In genomic region chr4:2462218-2462991, GRCh38 we compare ENCODE assay signal across 8 cellular contexts. TPM values are rescaled to one million over a fixed set of nuclear protein-coding genes. Genes with fewer than 3 reads are reported as not detected.
DNase-seq lines count a peak whose midpoint lies in the region; ATAC-seq, FAIRE-seq and TF ChIP-seq lines count a peak whose summit lies in the region.

No MANE protein-coding gene starts in this region.

- H3K27ac ChIP-seq in KMS-11: no peak overlapping the region
- H3K27ac ChIP-seq in astrocyte (ENCODE audit: low read depth, low read length): no peak overlapping the region
- peak overlapping the region; percentile 66 for H3K27ac ChIP-seq in hepatocyte

- H3K27me3 ChIP-seq in KMS-11 (ENCODE audit: insufficient read depth, low read depth) (no peaks in the 10 kb centered on the region), astrocyte (ENCODE audit: insufficient read depth, low read length) (no peaks in the 10 kb centered on the region), hepatocyte (no peaks in the 10 kb centered on the region)

- H3K4me3 Mint-ChIP-seq in T-helper 17 cell: peak overlapping the region; percentile 82
- H3K4me3 Mint-ChIP-seq in astrocyte (ENCODE audit: unreplicated experiment): peak overlapping the region; percentile 81

- peaks cover 16% of the 10 kb centered on the region for H3K4me1 Mint-ChIP-seq in T-helper 17 cell
- peaks cover 2% of the 10 kb centered on the region for H3K4me1 Mint-ChIP-seq in astrocyte (ENCODE audit: low read depth, unreplicated experiment)

- no peaks in the 10 kb centered on the region for H3K4me1 ChIP-seq in KMS-11 (ENCODE audit: low read depth, poor library complexity, severe bottlenecking)
- H3K4me1 ChIP-seq in astrocyte (ENCODE audit: insufficient read depth, low read length): peaks cover 5% of the 10 kb centered on the region
- H3K4me1 ChIP-seq in hepatocyte (ENCODE audit: insufficient read depth): peaks cover 6% of the 10 kb centered on the region

- DNase-seq in ELF-1 (ENCODE audit: low read depth, low spot score): peak; percentile 66
- peak; percentile 61 to 64 (median 64) for DNase-seq in T-helper 17 cell
- DNase-seq in astrocyte (ENCODE audit: low read depth): peak; percentile 69
- peak; percentile 91 for DNase-seq in hepatocyte (ENCODE audit: low spot score)
- DNase-seq in renal cortical epithelial cell (ENCODE audit: low read depth): peak; percentile 11
- DNase-seq in DMS114 treated with DMSO at 0.1 percent for 48 hours (lab: John Stamatoyannopoulos, UW; ENCODE audit: unreplicated experiment): no peak

- TF ChIP-seq CTCF in KMS-11 (conservative IDR thresholded peaks at IDR 0.05; ENCODE audit: low read depth, low read length) (no peak), astrocyte (IDR thresholded peaks at IDR 0.05; ENCODE audit: insufficient read depth, low read depth, low read length) (no peak), hepatocyte (IDR thresholded peaks at IDR 0.05; ENCODE audit: poor library complexity) (peak; percentile 50)

- H3K4me2 ChIP-seq in KMS-11 (peak overlapping the region; percentile 48; the same call in 1 of the 2 replicates), astrocyte (ENCODE audit: low read length) (peak overlapping the region; percentile 84), hepatocyte (peak overlapping the region; percentile 92)

- H3K27me3 Mint-ChIP-seq in T-helper 17 cell (no peaks in the 10 kb centered on the region), astrocyte (ENCODE audit: low read depth, unreplicated experiment) (peaks cover 58% of the 10 kb centered on the region)

- peak overlapping the region; percentile 30 for H2AFZ ChIP-seq in KMS-11 (ENCODE audit: low read depth)
- H2AFZ ChIP-seq in astrocyte (ENCODE audit: low read depth, low read length): peak overlapping the region; percentile 81
- peak overlapping the region; percentile 81 for H2AFZ ChIP-seq in hepatocyte

- 6% methylated on average over 45 of the region's 99 CpGs for WGBS in hepatocyte (ENCODE audit: low lambda C conversion rate, missing lambda C conversion rate)

- H3K79me2 ChIP-seq in KMS-11 (ENCODE audit: insufficient read depth, low read depth) (peaks cover 3% of the 10 kb centered on the region; the same call in 1 of the 2 replicates), astrocyte (ENCODE audit: insufficient read depth, low read length) (no peaks in the 10 kb centered on the region), hepatocyte (peaks cover 9% of the 10 kb centered on the region)

- FAIRE-seq in astrocyte (lab: Jason Lieb, UNC): no peak

- no peaks in the 10 kb centered on the region for H3K9me3 Mint-ChIP-seq in astrocyte (ENCODE audit: unreplicated experiment)

- H3K9me3 ChIP-seq in T-helper 17 cell (ENCODE audit: control insufficient read depth, low read length, poor library complexity, severe bottlenecking) (no peaks in the 10 kb centered on the region), astrocyte (ENCODE audit: insufficient read depth, low read depth, low read length) (no peaks in the 10 kb centered on the region), hepatocyte (ENCODE audit: low read depth) (no peaks in the 10 kb centered on the region)

- no peaks in the 10 kb centered on the region for H3K9me2 ChIP-seq in hepatocyte (replicated peaks; ENCODE audit: insufficient read depth)

- H3K27ac Mint-ChIP-seq in T-helper 17 cell (peak overlapping the region; percentile 72), astrocyte (ENCODE audit: unreplicated experiment) (no peak overlapping the region)

- H4K20me1 ChIP-seq in KMS-11 (ENCODE audit: insufficient read depth): no peaks in the 10 kb centered on the region
- no peaks in the 10 kb centered on the region for H4K20me1 ChIP-seq in astrocyte (ENCODE audit: insufficient read depth, low read length)
- no peaks in the 10 kb centered on the region for H4K20me1 ChIP-seq in hepatocyte (ENCODE audit: insufficient read depth, poor library complexity, severe bottlenecking)

- ATAC-seq in GM21717 (IDR thresholded peaks at IDR 0.05; ENCODE audit: unreplicated experiment): peak; percentile 64
- ATAC-seq in T-helper 17 cell: peak; percentile 98

- H3K4me3 ChIP-seq in KMS-11 (IDR thresholded peaks at IDR 0.05; ENCODE audit: insufficient read depth, low read depth, low read length): no peak overlapping the region
- peak overlapping the region; percentile 23 for H3K4me3 ChIP-seq in astrocyte (ENCODE audit: insufficient read depth, low read depth, low read length)
- peak overlapping the region; percentile 54 for H3K4me3 ChIP-seq in hepatocyte

- H3K9ac ChIP-seq in KMS-11 (no peak overlapping the region; the same call in 1 of the 2 replicates), astrocyte (ENCODE audit: low read length) (peak overlapping the region; percentile 38)

- H3K36me3 ChIP-seq in KMS-11 (ENCODE audit: insufficient read depth): no peaks in the 10 kb centered on the region
- no peaks in the 10 kb centered on the region for H3K36me3 ChIP-seq in astrocyte (ENCODE audit: insufficient read depth, low read length)
- no peaks in the 10 kb centered on the region for H3K36me3 ChIP-seq in hepatocyte (replicated peaks; ENCODE audit: insufficient read depth, low read depth)

- no peaks in the 10 kb centered on the region for H3K36me3 Mint-ChIP-seq in T-helper 17 cell (ENCODE audit: low read depth)
- H3K36me3 Mint-ChIP-seq in astrocyte (ENCODE audit: low read depth, unreplicated experiment): no peaks in the 10 kb centered on the region

RNA-seq across cellular contexts. Expression of gene RNF4, which starts 6.5 kb away (rescaled TPM):
- 100 to 1,000 TPM; 102 to 117 TPM for total RNA-seq in T-helper 17 cell
- 73.6 and 77.2 TPM in 2 replicates for total RNA-seq in astrocyte
- 48.2 and 50.3 TPM in 2 replicates for total RNA-seq in hepatocyte
- polyA plus RNA-seq in hepatocyte: 42.4 and 50.8 TPM in 2 replicates
- total RNA-seq in renal cortical epithelial cell: 74.7 and 139 TPM in 2 replicates

RNA-seq across cellular contexts. Expression of gene CFAP99, which starts 43.6 kb away (rescaled TPM):
- under 1 TPM; 0.32 to 0.63 TPM for total RNA-seq in T-helper 17 cell
- total RNA-seq in astrocyte: not detected in 2 replicates
- 0.04 TPM in 1 of 2 replicates, not detected in the other for total RNA-seq in hepatocyte
- 0.09 TPM in 1 of 2 replicates, not detected in the other for polyA plus RNA-seq in hepatocyte
- 0.30 TPM in 1 of 2 replicates, not detected in the other for total RNA-seq in renal cortical epithelial cell

RNA-seq across cellular contexts. Expression of gene ZFYVE28, which starts 44.0 kb away (rescaled TPM):
- total RNA-seq in T-helper 17 cell (10 to 100 TPM; 49.4 to 63.6 TPM), astrocyte (0.31 and 0.68 TPM in 2 replicates), hepatocyte (0.60 and 2.2 TPM in 2 replicates), renal cortical epithelial cell (3.0 and 9.2 TPM in 2 replicates)
- polyA plus RNA-seq in hepatocyte: 3.1 and 3.4 TPM in 2 replicates

Comparison
In these comparisons a context has a peak if more than half of its experiments do, and no peak if none do; other contexts are left out.
1. H2AFZ ChIP-seq: peak in every context shown above with its lines; median percentile 81 in astrocyte; 81 in hepatocyte; 30 in KMS-11.